Comparison of ENCODE assay signal across 16 cellular contexts in genomic region chr13:62305758-62306157, GRCh38.
DNase-seq lines count a peak whose midpoint lies in the region; ATAC-seq and TF ChIP-seq lines count a peak whose summit lies in the region.
"Had no signal": no experiment of that assay in that cellular context is flagged by ENCODE, and none has a peak within 500 bp of the region (broad histone marks: within the 10 kb centered on the region; RNA-seq: fewer than 3 reads in every experiment).

No MANE protein-coding gene starts in this region.

- no peaks in the 10 kb centered on the region for H3K9me3 ChIP-seq in SK-N-SH
- H3K9me3 ChIP-seq: A549 had no signal

- no peaks in the 10 kb centered on the region for H3K79me2 ChIP-seq in SK-N-SH (ENCODE audit: insufficient read depth)

- peak overlapping the region; percentile 5; the same call in 1 of the 2 replicates for H2AFZ ChIP-seq in SK-N-SH (ENCODE audit: low read depth)

- ATAC-seq in SK-N-SH treated with all-trans-retinoic acid at 6 μM for 48 hours (no peak), HG02588 (IDR thresholded peaks at IDR 0.05; ENCODE audit: unreplicated experiment) (peak; percentile 88), HG03439 (IDR thresholded peaks at IDR 0.05; ENCODE audit: unreplicated experiment) (peak; percentile 96)
- ATAC-seq in stimulated activated memory B cell treated with anti-CD40 and anti-IgM and Interleukin-4, amounts not matched to agents 10 μg/mL and 1 μg/mL and 100 μg/mL, for 72 hours: no peak
- ATAC-seq: A549, PC-3, WTC11 had no signal

- TF ChIP-seq RAD21 in SK-N-SH (IDR thresholded peaks at IDR 0.05; ENCODE audit: low read length): no peak

- H3K27me3 ChIP-seq in SK-N-SH (ENCODE audit: insufficient read depth): no peaks in the 10 kb centered on the region

- no peak for TF ChIP-seq EP300 in SK-N-SH (IDR thresholded peaks at IDR 0.05; ENCODE audit: borderline replicate concordance in 1 of 2, low read depth in 1 of 2, low read length in 1 of 2)

- WGBS in SK-N-SH (ENCODE audit: low lambda C conversion rate): 50% methylated on average over 3 of the region's 3 CpGs

- H3K9ac ChIP-seq in SK-N-SH: no peak overlapping the region

- H3K4me3 Mint-ChIP-seq in stimulated activated memory B cell treated with anti-CD40 and anti-IgM and Interleukin-4, amounts not matched to agents 10 μg/mL and 1 μg/mL and 100 μg/mL, for 72 hours: peak overlapping the region; percentile 56
- H3K4me3 Mint-ChIP-seq in progenitor cell of endocrine pancreas (ENCODE audit: low read depth): no peak overlapping the region
- H3K4me3 Mint-ChIP-seq: dendritic cell treated with granulocyte-macrophage colony-stimulating factor and Interleukin-4, amounts not matched to agents 40 ng/mL and 50 ng/mL, for 4 days; WTC11 had no signal

- H3K9me2 ChIP-seq in SK-N-SH: no peaks in the 10 kb centered on the region

- no peaks in the 10 kb centered on the region for H3K9me3 Mint-ChIP-seq in stimulated activated memory B cell treated with anti-CD40 and anti-IgM and Interleukin-4, amounts not matched to agents 10 μg/mL and 1 μg/mL and 100 μg/mL, for 72 hours
- H3K9me3 Mint-ChIP-seq in progenitor cell of endocrine pancreas (ENCODE audit: low read depth): peaks cover 5% of the 10 kb centered on the region
- H3K9me3 Mint-ChIP-seq: stimulated activated naive B cell treated with anti-CD40 and anti-IgM and Interleukin-4, amounts not matched to agents 10 μg/mL and 1 μg/mL and 100 μg/mL, for 72 hours; WTC11 had no signal

- no peak overlapping the region for H3K27ac ChIP-seq in SK-N-SH (ENCODE audit: low read depth in 2 of 2, low read length in 1 of 2)
- H3K27ac ChIP-seq: A549 had no signal

- H3K36me3 Mint-ChIP-seq in stimulated activated memory B cell treated with anti-CD40 and anti-IgM and Interleukin-4, amounts not matched to agents 10 μg/mL and 1 μg/mL and 100 μg/mL, for 72 hours: no peaks in the 10 kb centered on the region
- H3K36me3 Mint-ChIP-seq in progenitor cell of endocrine pancreas (ENCODE audit: insufficient read depth): no peaks in the 10 kb centered on the region
- H3K36me3 Mint-ChIP-seq: stimulated activated naive B cell treated with anti-CD40 and anti-IgM and Interleukin-4, amounts not matched to agents 10 μg/mL and 1 μg/mL and 100 μg/mL, for 72 hours; WTC11 had no signal

- peak overlapping the region; percentile 10 to 21; a peak in 2 of 4 replicates for H3K4me3 ChIP-seq in SK-N-SH (ENCODE audit: low read depth in 2 of 2, low read length in 1 of 2)
- H3K4me3 ChIP-seq: A549 had no signal

- H3K27me3 Mint-ChIP-seq in stimulated activated memory B cell treated with anti-CD40 and anti-IgM and Interleukin-4, amounts not matched to agents 10 μg/mL and 1 μg/mL and 100 μg/mL, for 72 hours: no peaks in the 10 kb centered on the region
- H3K27me3 Mint-ChIP-seq in progenitor cell of endocrine pancreas: no peaks in the 10 kb centered on the region
- H3K27me3 Mint-ChIP-seq: dendritic cell treated with granulocyte-macrophage colony-stimulating factor and Interleukin-4, amounts not matched to agents 40 ng/mL and 50 ng/mL, for 4 days; stimulated activated naive B cell treated with anti-CD40 and anti-IgM and Interleukin-4, amounts not matched to agents 10 μg/mL and 1 μg/mL and 100 μg/mL, for 72 hours had no signal

- peaks cover 14% of the 10 kb centered on the region for H3K4me1 Mint-ChIP-seq in stimulated activated memory B cell treated with anti-CD40 and anti-IgM and Interleukin-4, amounts not matched to agents 10 μg/mL and 1 μg/mL and 100 μg/mL, for 72 hours
- peaks cover 7% of the 10 kb centered on the region for H3K4me1 Mint-ChIP-seq in progenitor cell of endocrine pancreas (ENCODE audit: low read depth)

- no peaks in the 10 kb centered on the region for H3K36me3 ChIP-seq in SK-N-SH (replicated peaks in 1 of 2; ENCODE audit: control insufficient read depth in 1 of 2, insufficient read depth in 2 of 2, low read length in 1 of 2)

- no peaks in the 10 kb centered on the region for H3F3A ChIP-seq in SK-N-SH (replicated peaks; ENCODE audit: insufficient read depth)

- CTCF ChIA-PET in SK-N-SH (lab: Yijun Ruan, JAX): no interaction called here

- no peak for TF ChIP-seq CTCF in SK-N-SH (IDR thresholded peaks at IDR 0.05)
- no peak for TF ChIP-seq CTCF in progenitor cell of endocrine pancreas (IDR thresholded peaks at IDR 0.05; ENCODE audit: unreplicated experiment)

- H4K20me1 ChIP-seq in SK-N-SH (ENCODE audit: insufficient read depth): no peaks in the 10 kb centered on the region

- H3K4me2 ChIP-seq in SK-N-SH: peak overlapping the region; percentile 18; the same call in 1 of the 2 replicates
- H3K4me2 ChIP-seq: A549 had no signal

- no peaks in the 10 kb centered on the region; a peak in 1 of 4 replicates for H3K4me1 ChIP-seq in SK-N-SH (ENCODE audit: control insufficient read depth in 1 of 2, insufficient read depth in 2 of 2, low read depth in 1 of 2, low read length in 1 of 2)
- H3K4me1 ChIP-seq: A549 had no signal

- POLR2A ChIA-PET in SK-N-SH (lab: Yijun Ruan, JAX): no interaction called here

- H3K27ac Mint-ChIP-seq in stimulated activated memory B cell treated with anti-CD40 and anti-IgM and Interleukin-4, amounts not matched to agents 10 μg/mL and 1 μg/mL and 100 μg/mL, for 72 hours: no peak overlapping the region
- no peak overlapping the region for H3K27ac Mint-ChIP-seq in progenitor cell of endocrine pancreas
- H3K27ac Mint-ChIP-seq: dendritic cell treated with granulocyte-macrophage colony-stimulating factor and Interleukin-4, amounts not matched to agents 40 ng/mL and 50 ng/mL, for 4 days; stimulated activated naive B cell treated with anti-CD40 and anti-IgM and Interleukin-4, amounts not matched to agents 10 μg/mL and 1 μg/mL and 100 μg/mL, for 72 hours; WTC11 had no signal

- DNase-seq in SK-N-SH (no peak), A172 (ENCODE audit: low spot score) (no peak), progenitor cell of endocrine pancreas (ENCODE audit: low spot score, unreplicated experiment) (no peak), NCI-H526 treated with DMSO at 0.1 percent for 48 hours (lab: John Stamatoyannopoulos, UW) (no peak)
- DNase-seq: activated gamma-delta T cell; H7; MV-4-11; PC-3; stimulated activated naive B cell treated with anti-CD40 and anti-IgM and Interleukin-4, amounts not matched to agents 10 μg/mL and 1 μg/mL and 100 μg/mL, for 72 hours had no signal

TF ChIP-seq in SK-N-SH, 30 proteins besides CTCF, POLR2A, EP300 and RAD21 (continues in another document):
- no peak for TF ChIP-seq JUND (IDR thresholded peaks at IDR 0.05)
- TF ChIP-seq POLR2AphosphoS5 (IDR thresholded peaks at IDR 0.05; ENCODE audit: low read depth, low read length): no peak
- no peak for TF ChIP-seq REST (IDR thresholded peaks at IDR 0.05; ENCODE audit: low read depth, low read length)
- TF ChIP-seq SIN3A (IDR thresholded peaks at IDR 0.05; ENCODE audit: borderline replicate concordance, low read depth, low read length): no peak

TF ChIP-seq in SK-N-SH treated with all-trans-retinoic acid at 6 μM for 48 hours, 23 proteins besides CTCF, POLR2A, EP300 and RAD21:
- TF ChIP-seq TCF4 (CRISPR knock-in tag; IDR thresholded peaks at IDR 0.05; ENCODE audit: borderline replicate concordance): no peak
- no peak for TF ChIP-seq TSHZ2 (CRISPR knock-in tag; IDR thresholded peaks at IDR 0.05)
- no peak for TF ChIP-seq ZFP30 (CRISPR knock-in tag; IDR thresholded peaks at IDR 0.05)
- no peak for TF ChIP-seq PPARA (CRISPR knock-in tag; IDR thresholded peaks at IDR 0.05; ENCODE audit: borderline replicate concordance)
- no peak for TF ChIP-seq ZNF8 (CRISPR knock-in tag; IDR thresholded peaks at IDR 0.05)
- no peak for TF ChIP-seq ESRRG (CRISPR knock-in tag; IDR thresholded peaks at IDR 0.05)
- no peak for TF ChIP-seq RARB (CRISPR knock-in tag; IDR thresholded peaks at IDR 0.05)
- TF ChIP-seq ZNF70 (CRISPR knock-in tag; IDR thresholded peaks at IDR 0.05): no peak
- TF ChIP-seq OSR1 (CRISPR knock-in tag; IDR thresholded peaks at IDR 0.05): no peak
TF ChIP-seq in SK-N-SH treated with all-trans-retinoic acid at 6 μM for 48 hours: peak in this region for 0.

Comparison
In these comparisons a context has a peak if more than half of its experiments do, and no peak if none do; other contexts are left out.
1. ATAC-seq: peak in HG02588 (single experiment) and HG03439 (single experiment); none in SK-N-SH treated with all-trans-retinoic acid at 6 μM for 48 hours (single experiment) and stimulated activated memory B cell treated with anti-CD40 and anti-IgM and Interleukin-4, amounts not matched to agents 10 μg/mL and 1 μg/mL and 100 μg/mL, for 72 hours (single experiment).